ENCODE assay signal across 26 cellular contexts in genomic region chr15:60318236-60318867, GRCh38.
"Had no signal": no experiment of that assay in that cellular context is flagged by ENCODE, and none has a peak within 500 bp of the region (broad histone marks: within the 10 kb centered on the region; RNA-seq: fewer than 3 reads in every experiment).

No MANE protein-coding gene starts in this region.

- H3K36me3 Mint-ChIP-seq: activated naive CD4-positive, alpha-beta T cell treated with anti-CD3 and anti-CD28 coated beads, Interleukin-2, amount 10 ng/mL, durations not matched to agents 7 days and 5 days; activated naive CD8-positive, alpha-beta T cell treated with anti-CD3 and anti-CD28 coated beads for 36 hours; T-cell had no signal

- H3K4me1 Mint-ChIP-seq: activated CD4-positive, alpha-beta T cell treated with anti-CD3 and anti-CD28 coated beads, Interleukin-2, amount 10 ng/mL, durations not matched to agents 7 days and 5 days; activated naive CD4-positive, alpha-beta T cell treated with anti-CD3 and anti-CD28 coated beads, Interleukin-2, amount 10 ng/mL, durations not matched to agents 7 days and 5 days; activated naive CD8-positive, alpha-beta T cell treated with anti-CD3 and anti-CD28 coated beads for 36 hours; T-cell had no signal

- H3K36me3 ChIP-seq: brain microvascular endothelial cell, cardiac muscle cell, SJSA1 had no signal

- H3K4me3 ChIP-seq: cardiac muscle cell, SJSA1 had no signal

- H3K9me3 Mint-ChIP-seq: activated CD4-positive, alpha-beta T cell treated with anti-CD3 and anti-CD28 coated beads, Interleukin-2, amount 10 ng/mL, durations not matched to agents 7 days and 5 days; activated naive CD4-positive, alpha-beta T cell treated with anti-CD3 and anti-CD28 coated beads, Interleukin-2, amount 10 ng/mL, durations not matched to agents 7 days and 5 days had no signal

- DNase-seq: activated CD4-positive, alpha-beta memory T cell treated with anti-CD3 and anti-CD28 coated beads for 36 hours; activated CD4-positive, alpha-beta T cell treated with anti-CD3 and anti-CD28 coated beads, Interleukin-2, amount 10 ng/mL, durations not matched to agents 7 days and 5 days; activated CD4-positive, CD25-positive, alpha-beta regulatory T cell; activated CD8-positive, alpha-beta memory T cell treated with anti-CD3 and anti-CD28 coated beads for 24 hours; activated gamma-delta T cell treated with Interleukin-2 at 50 U/mL for 16 hours; activated naive CD4-positive, alpha-beta T cell treated with anti-CD3 and anti-CD28 coated beads, Interleukin-2, amount 10 ng/mL, durations not matched to agents 7 days and 5 days; activated naive CD8-positive, alpha-beta T cell treated with anti-CD3 and anti-CD28 coated beads for 36 hours; activated T-cell treated with anti-CD3 and anti-CD28 coated beads, Interleukin-2, amount 50 U/mL, for 48 hours; brain microvascular endothelial cell; Kasumi-1; NCI-H1105 treated with DMSO at 0.1 percent for 48 hours; NCI-H1436 treated with DMSO at 0.1 percent for 48 hours; NCI-H187; NCI-H2171 treated with DMSO at 0.1 percent for 48 hours; NCI-H226; NCI-H526; NCI-H774; PC-3; SHP77; T-cell; T-helper 2 cell; T1000 had no signal

- H3K27ac ChIP-seq: brain microvascular endothelial cell, cardiac muscle cell, SJSA1, VCaP had no signal

- H3K4me3 Mint-ChIP-seq: activated CD4-positive, alpha-beta memory T cell treated with anti-CD3 and anti-CD28 coated beads for 36 hours; activated CD4-positive, alpha-beta T cell treated with anti-CD3 and anti-CD28 coated beads, Interleukin-2, amount 10 ng/mL, durations not matched to agents 7 days and 5 days; activated naive CD4-positive, alpha-beta T cell treated with anti-CD3 and anti-CD28 coated beads, Interleukin-2, amount 10 ng/mL, durations not matched to agents 7 days and 5 days; activated naive CD8-positive, alpha-beta T cell treated with anti-CD3 and anti-CD28 coated beads for 36 hours; T-cell had no signal

- H3K4me1 ChIP-seq: SJSA1 had no signal

- H3K9me3 ChIP-seq: SJSA1 had no signal

- ATAC-seq: PC-3, T-cell had no signal

- H3K27ac Mint-ChIP-seq: activated CD4-positive, alpha-beta memory T cell treated with anti-CD3 and anti-CD28 coated beads for 36 hours; activated CD4-positive, alpha-beta T cell treated with anti-CD3 and anti-CD28 coated beads, Interleukin-2, amount 10 ng/mL, durations not matched to agents 7 days and 5 days; activated naive CD4-positive, alpha-beta T cell treated with anti-CD3 and anti-CD28 coated beads, Interleukin-2, amount 10 ng/mL, durations not matched to agents 7 days and 5 days; activated naive CD8-positive, alpha-beta T cell treated with anti-CD3 and anti-CD28 coated beads for 36 hours; activated T-helper 2 cell treated with anti-CD3 and anti-CD28 coated beads, Interferon-gamma antibody, Interleukin-2, Interleukin-4, amounts not matched to agents 10 μg/mL and 5 μg/mL and 100 μg/mL, durations not matched to agents 14 hours and 24 hours and 36 hours; T-cell had no signal

- H3K27me3 ChIP-seq: cardiac muscle cell had no signal
